ENCODE assay signal across 29 cellular contexts in genomic region chr2:217349251-217349650, GRCh38.
"Had no signal": no experiment of that assay in that cellular context is flagged by ENCODE, and none has a peak within 500 bp of the region (broad histone marks: within the 10 kb centered on the region; RNA-seq: fewer than 3 reads in every experiment).

No MANE protein-coding gene starts in this region.

- H3K4me1 ChIP-seq: body of pancreas, breast epithelium had no signal

- DNase-seq: activated effector memory CD4-positive, alpha-beta T cell treated with anti-CD3 and anti-CD28 coated beads, Interleukin-2, amount 50 U/mL, for 16 hours; activated effector memory CD4-positive, alpha-beta T cell treated with Interleukin-2 at 50 U/mL for 16 hours; activated gamma-delta T cell; activated gamma-delta T cell treated with Interleukin-2 at 50 U/mL for 16 hours; activated naive CD4-positive, alpha-beta T cell; activated naive CD4-positive, alpha-beta T cell treated with anti-CD3 and anti-CD28 coated beads for 36 hours; activated naive CD4-positive, alpha-beta T cell treated with anti-CD3 and anti-CD28 coated beads, Interleukin-2, amount 10 ng/mL, durations not matched to agents 7 days and 5 days; activated naive CD4-positive, alpha-beta T cell treated with anti-CD3 and anti-CD28 coated beads, Interleukin-2, amount 50 U/mL, for 16 hours; activated naive CD4-positive, alpha-beta T cell treated with Interleukin-2 at 50 U/mL for 16 hours; activated naive CD8-positive, alpha-beta T cell treated with anti-CD3 and anti-CD28 coated beads for 36 hours; activated naive CD8-positive, alpha-beta T cell treated with anti-CD3 and anti-CD28 coated beads, Interleukin-2, amount 10 ng/mL, durations not matched to agents 7 days and 5 days; activated naive CD8-positive, alpha-beta T cell treated with anti-CD3 and anti-CD28 coated beads, Interleukin-2, amount 50 U/mL, for 24 hours; activated T-cell treated with anti-CD3 and anti-CD28 coated beads, Interleukin-2, amount 50 U/mL, for 24 hours; activated T-cell treated with anti-CD3 and anti-CD28 coated beads, Interleukin-2, amount 50 U/mL, for 4 hours; activated T-cell treated with anti-CD3 and anti-CD28 coated beads, Interleukin-2, amount 50 U/mL, for 48 hours; activated T-cell treated with anti-CD3 and anti-CD28 coated beads, Interleukin-2, amount 50 U/mL, for 72 hours; adrenal gland; amniotic stem cell; amygdala; anterior cingulate cortex; aorta; body of pancreas; brain microvascular endothelial cell; caudate nucleus; central memory CD4-positive, alpha-beta T cell; cerebellar nuclear complex had no signal

- H3K27ac ChIP-seq: adrenal gland, ascending aorta, body of pancreas, brain microvascular endothelial cell, breast epithelium, cardiac muscle cell had no signal

- H3K9me3 ChIP-seq: adrenal gland, body of pancreas, breast epithelium had no signal

- H3K36me3 ChIP-seq: adrenal gland, ascending aorta, brain microvascular endothelial cell, breast epithelium, cardiac muscle cell had no signal

- H3K4me3 ChIP-seq: adrenal gland, ascending aorta, body of pancreas, breast epithelium, cardiac muscle cell had no signal
